9 cellular contexts compared by ENCODE assay signal in the genomic region with DNA sequence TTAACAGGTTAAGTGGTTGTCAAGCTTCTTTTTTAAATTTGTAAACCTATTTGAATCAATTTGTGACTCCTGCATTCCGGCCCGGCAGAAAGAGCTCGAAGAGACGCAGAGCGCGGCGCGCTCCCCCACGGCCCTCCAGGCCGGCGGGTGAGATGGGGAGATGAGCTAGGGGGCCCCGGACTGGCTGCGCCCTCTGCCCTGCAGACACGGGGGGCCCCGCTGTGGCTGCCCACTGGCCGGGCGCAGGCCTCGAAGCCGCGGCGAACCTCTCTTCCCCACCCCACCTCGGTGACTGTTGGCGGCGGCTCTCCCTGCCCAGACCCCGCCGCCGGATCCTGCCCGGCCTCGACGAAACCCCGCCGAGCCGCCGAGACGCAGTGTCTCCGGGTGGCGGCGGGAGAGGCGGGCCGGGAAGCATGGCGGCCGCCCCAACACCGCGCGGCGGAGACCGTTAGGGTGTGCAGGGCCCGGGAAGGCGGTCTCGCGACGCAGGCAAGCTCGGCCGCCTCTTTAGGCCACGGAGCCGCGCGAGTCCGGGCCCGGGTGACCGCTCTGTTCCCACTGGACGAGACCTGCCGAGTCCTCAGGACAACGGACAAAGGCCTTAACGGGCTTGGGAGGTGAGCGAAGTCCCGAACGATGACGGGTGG. TPM values are rescaled to one million over a fixed set of nuclear protein-coding genes. Genes with fewer than 3 reads are reported as not detected.
DNase-seq lines count a peak whose midpoint lies in the region; ATAC-seq and TF ChIP-seq lines count a peak whose summit lies in the region.
"Had no signal": no experiment of that assay in that cellular context is flagged by ENCODE, and none has a peak within 500 bp of the region (broad histone marks: within the 10 kb centered on the region; RNA-seq: fewer than 3 reads in every experiment).

No MANE protein-coding gene starts in this region.

- dilution Hi-C loops in mammary epithelial cell (cut with HindIII; ENCODE audit: low sequenced_read_pairs): no loop called here

- H3K27ac ChIP-seq in SK-N-SH (ENCODE audit: low read depth in 2 of 2, low read length in 1 of 2) (peak overlapping the region in 1 of 2 experiments; percentile 86; a peak in 2 of 4 replicates), mammary epithelial cell (ENCODE audit: insufficient read depth, low read depth, low read length) (no peak overlapping the region), suprapubic skin (no peak overlapping the region)
- H3K27ac ChIP-seq: gastrocnemius medialis had no signal

- TF ChIP-seq EP300 in SK-N-SH (IDR thresholded peaks at IDR 0.05; ENCODE audit: borderline replicate concordance in 1 of 2, low read depth in 1 of 2, low read length in 1 of 2) (no peak), suprapubic skin (IDR thresholded peaks at IDR 0.05) (no peak)

- DNase-seq in SK-N-SH (peak; percentile 41), mammary epithelial cell (no peak), left colon (no peak), suprapubic skin (ENCODE audit: low spot score in 2 of 2) (no peak), MG63 (no peak), superior temporal gyrus (ENCODE audit: extremely low spot score) (no peak)
- DNase-seq: gastrocnemius medialis had no signal

- H3K4me1 ChIP-seq in SK-N-SH (ENCODE audit: control insufficient read depth in 1 of 2, insufficient read depth in 2 of 2, low read depth in 1 of 2, low read length in 1 of 2) (peaks cover 0 to 14% of the 10 kb centered on the region in 2 experiments; a peak in 2 of 4 replicates), mammary epithelial cell (ENCODE audit: insufficient read depth, low read length) (no peaks in the 10 kb centered on the region), suprapubic skin (peaks cover 11% of the 10 kb centered on the region)
- H3K4me1 ChIP-seq: gastrocnemius medialis had no signal

- H3K36me3 ChIP-seq in SK-N-SH (replicated peaks in 1 of 2; ENCODE audit: control insufficient read depth in 1 of 2, insufficient read depth in 2 of 2, low read length in 1 of 2): peaks cover 12% of the 10 kb centered on the region in 2 experiments
- H3K36me3 ChIP-seq in mammary epithelial cell (ENCODE audit: insufficient read depth, low read length): peaks cover 8% of the 10 kb centered on the region
- peaks cover 11% of the 10 kb centered on the region for H3K36me3 ChIP-seq in suprapubic skin
- peaks cover 15% of the 10 kb centered on the region for H3K36me3 ChIP-seq in MG63

- no peaks in the 10 kb centered on the region for H4K20me1 ChIP-seq in SK-N-SH (ENCODE audit: insufficient read depth)
- H4K20me1 ChIP-seq in mammary epithelial cell (ENCODE audit: insufficient read depth, low read length): no peaks in the 10 kb centered on the region

- intact Hi-C loops in mammary epithelial cell (cut with micrococcal nuclease) (no loop called here), left colon (cut with DNase I, micrococcal nuclease) (no loop called here)

- no peaks in the 10 kb centered on the region for H3K79me2 ChIP-seq in SK-N-SH (ENCODE audit: insufficient read depth)
- H3K79me2 ChIP-seq in mammary epithelial cell (ENCODE audit: insufficient read depth, low read length): no peaks in the 10 kb centered on the region

- TF ChIP-seq RAD21 in SK-N-SH (IDR thresholded peaks at IDR 0.05; ENCODE audit: low read length): no peak

- H3K27me3 ChIP-seq in SK-N-SH (ENCODE audit: insufficient read depth) (no peaks in the 10 kb centered on the region), mammary epithelial cell (ENCODE audit: insufficient read depth, low read length) (no peaks in the 10 kb centered on the region), suprapubic skin (no peaks in the 10 kb centered on the region), MG63 (no peaks in the 10 kb centered on the region)
- H3K27me3 ChIP-seq: gastrocnemius medialis had no signal

- 98% methylated on average over 69 of the region's 69 CpGs for WGBS in SK-N-SH (ENCODE audit: low lambda C conversion rate)
- 47% methylated on average over 12 of the region's 69 CpGs for WGBS in mammary epithelial cell (ENCODE audit: low coverage, missing lambda C conversion rate)
- 55% methylated on average over 26 of the region's 69 CpGs for WGBS in suprapubic skin

- H3K9me3 ChIP-seq in SK-N-SH (no peaks in the 10 kb centered on the region), mammary epithelial cell (replicated peaks; ENCODE audit: insufficient read depth, low read length) (no peaks in the 10 kb centered on the region), suprapubic skin (no peaks in the 10 kb centered on the region), MG63 (no peaks in the 10 kb centered on the region)
- H3K9me3 ChIP-seq: gastrocnemius medialis had no signal

- H3K4me3 ChIP-seq in SK-N-SH (ENCODE audit: low read depth in 2 of 2, low read length in 1 of 2): no peak overlapping the region
- no peak overlapping the region for H3K4me3 ChIP-seq in mammary epithelial cell (replicated peaks in 1 of 3; ENCODE audit: insufficient read depth in 1 of 3, low read depth in 2 of 3, low read length in 3 of 3)
- H3K4me3 ChIP-seq in suprapubic skin: peak overlapping the region; percentile 44
- H3K4me3 ChIP-seq in MG63: no peak overlapping the region

- H3K4me2 ChIP-seq in SK-N-SH (no peak overlapping the region), mammary epithelial cell (ENCODE audit: insufficient read depth, low read depth, low read length) (no peak overlapping the region)

- peaks cover 5% of the 10 kb centered on the region for H3F3A ChIP-seq in SK-N-SH (replicated peaks; ENCODE audit: insufficient read depth)

- TF ChIP-seq CTCF in SK-N-SH (IDR thresholded peaks at IDR 0.05): no peak
- TF ChIP-seq CTCF in mammary epithelial cell (conservative IDR thresholded peaks at IDR 0.05 in 1 of 2, IDR thresholded peaks at IDR 0.05 in 1 of 2; ENCODE audit: extremely low read depth in 1 of 2, insufficient read depth in 1 of 2, low read depth in 1 of 2, low read length in 2 of 2): no peak
- no peak for TF ChIP-seq CTCF in suprapubic skin (IDR thresholded peaks at IDR 0.05)

- H3K9me2 ChIP-seq in SK-N-SH: no peaks in the 10 kb centered on the region

- no peak overlapping the region for H2AFZ ChIP-seq in SK-N-SH (ENCODE audit: low read depth)
- peak overlapping the region; percentile 47 for H2AFZ ChIP-seq in mammary epithelial cell (ENCODE audit: low read depth, low read length)

- in situ Hi-C loops in mammary epithelial cell (cut with MboI; ENCODE audit: low sequenced_read_pairs in 2 of 2): no loop called here

- H3K9ac ChIP-seq in SK-N-SH (no peak overlapping the region), mammary epithelial cell (ENCODE audit: insufficient read depth, low read length) (no peak overlapping the region)

- BruUV-seq in mammary epithelial cell (replicated peaks; lab: Mats Ljungman, UMichigan): no TSS peak

- POLR2A ChIA-PET in SK-N-SH (lab: Yijun Ruan, JAX): interaction anchor here (1.0 kb wide), 1 partner anchor 99 kb away, joined by 3 read pairs; no protein-coding TSS in a partner anchor

- TF ChIP-seq POLR2A in suprapubic skin (IDR thresholded peaks at IDR 0.05): no peak

- CTCF ChIA-PET in SK-N-SH (lab: Yijun Ruan, JAX) (interaction anchor here (0.5 to 2.2 kb wide), 12 partner anchors 9 to 121 kb away, joined by 3 to 8 read pairs (median 4); no protein-coding TSS in a partner anchor), mammary epithelial cell (lab: Charles Lee; ENCODE audit: low non-redundant PET) (no interaction called here)

- no peak for ATAC-seq in SK-N-SH treated with all-trans-retinoic acid at 6 μM for 48 hours
- ATAC-seq in left colon: peak; percentile 11
- no peak for ATAC-seq in GM21390 (IDR thresholded peaks at IDR 0.05; ENCODE audit: unreplicated experiment)
- ATAC-seq: gastrocnemius medialis had no signal

TF ChIP-seq in SK-N-SH, 30 proteins besides CTCF, POLR2A, EP300 and RAD21 (continues in another document):
- TF ChIP-seq SIN3A (IDR thresholded peaks at IDR 0.05; ENCODE audit: borderline replicate concordance, low read depth, low read length) (no peak), MXI1 (IDR thresholded peaks at IDR 0.05; ENCODE audit: low read depth, low read length) (no peak), JUND (IDR thresholded peaks at IDR 0.05) (no peak), MEF2A (IDR thresholded peaks at IDR 0.05; ENCODE audit: borderline replicate concordance, low read depth) (no peak), ELF1 (IDR thresholded peaks at IDR 0.05) (no peak), SMC3 (IDR thresholded peaks at IDR 0.05; ENCODE audit: low read depth, low read length) (no peak)

TF ChIP-seq in SK-N-SH treated with all-trans-retinoic acid at 6 μM for 48 hours, 23 proteins besides CTCF, POLR2A, EP300 and RAD21 (continues in another document):
- TF ChIP-seq GLIS3 (CRISPR knock-in tag; IDR thresholded peaks at IDR 0.05): no peak

RNA-seq across cellular contexts. Expression of a gene that starts 24.1 kb away (rescaled TPM):
- 22.7 and 38.1 TPM in 2 replicates for polyA plus RNA-seq in SK-N-SH (2012; rRNA removed)
- 24.0 and 27.3 TPM in 2 replicates for polyA plus RNA-seq in SK-N-SH (2012; cell fraction: cytosol; rRNA removed)
- 28.1 and 59.6 TPM in 2 replicates for polyA plus RNA-seq in SK-N-SH (2012; cell fraction: nucleus; rRNA removed)
- total RNA-seq in mammary epithelial cell: 10 to 100 TPM; 29.0 to 36.0 TPM
- 21.9 TPM for polyA plus RNA-seq in mammary epithelial cell
- polyA minus RNA-seq in mammary epithelial cell: 45.5 TPM
- total RNA-seq in left colon: 10 to 100 TPM; 21.1 to 30.8 TPM
- total RNA-seq in suprapubic skin: 10 to 100 TPM; 34.4 to 46.6 (median 38.0) TPM
- 19.4 and 29.4 TPM in 2 replicates for total RNA-seq in MG63 (2014; rRNA removed; shearing (Covaris generic); ENCODE audit: low replicate concordance)

RNA-seq across cellular contexts. Expression of a gene that starts 40.6 kb away (rescaled TPM):
- 13.8 and 24.9 TPM in 2 replicates for polyA plus RNA-seq in SK-N-SH (2012; rRNA removed)
- polyA plus RNA-seq in SK-N-SH (2012; cell fraction: cytosol; rRNA removed): 20.2 and 21.9 TPM in 2 replicates
- 14.1 and 23.9 TPM in 2 replicates for polyA plus RNA-seq in SK-N-SH (2012; cell fraction: nucleus; rRNA removed)
- 100 to 1,000 TPM in 1 of 2 donors, 10 to 100 TPM in 1; 12.3 to 208 TPM for total RNA-seq in mammary epithelial cell
- 5.1 TPM for polyA plus RNA-seq in mammary epithelial cell
- 4.2 TPM for polyA minus RNA-seq in mammary epithelial cell
- total RNA-seq in left colon: 10 to 100 TPM; 15.0 to 67.8 TPM
- 100 to 1,000 TPM; 276 to 553 (median 491) TPM for total RNA-seq in suprapubic skin
- total RNA-seq in MG63 (2014; rRNA removed; shearing (Covaris generic); ENCODE audit: low replicate concordance): 65.4 and 106 TPM in 2 replicates
